Comparison of ENCODE assay signal across 1 cellular context in the genomic region with DNA sequence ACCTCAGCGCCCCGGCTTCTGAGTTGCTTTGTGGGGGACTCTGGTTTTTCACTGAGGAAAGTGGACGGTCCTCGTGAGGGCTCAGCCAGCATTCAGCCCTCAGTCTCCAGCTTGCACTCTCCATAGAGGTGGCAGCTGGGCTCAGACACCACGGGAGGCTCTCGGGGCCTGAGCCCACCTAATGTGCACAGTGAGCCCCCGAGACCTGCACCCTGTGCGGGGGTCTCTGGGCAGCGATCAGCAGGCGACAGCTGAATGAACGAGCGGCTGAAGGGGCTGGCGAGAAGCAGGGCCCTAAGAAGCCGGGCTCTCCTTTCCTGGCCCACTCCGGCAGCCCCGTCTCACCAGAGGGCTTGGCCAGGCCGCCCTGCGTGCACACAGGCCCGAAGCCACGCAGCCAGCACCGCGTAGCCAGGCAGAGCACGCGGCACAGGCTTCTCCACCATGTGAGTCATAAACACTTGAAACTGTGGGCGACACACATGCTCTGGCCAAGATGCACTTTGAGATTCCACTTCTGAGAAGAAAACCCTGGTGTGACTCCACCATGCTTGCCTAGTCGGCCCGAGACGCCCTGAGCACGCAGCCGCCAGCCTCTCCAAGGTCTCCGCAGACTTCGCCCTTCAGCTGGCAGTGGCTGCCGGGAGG.
TF ChIP-seq lines count a peak whose summit lies in the region.

No MANE protein-coding gene starts in this region.

TF ChIP-seq in IMR-90, 13 proteins besides CTCF, POLR2A, EP300 and RAD21:
- TF ChIP-seq RCOR1 (IDR thresholded peaks at IDR 0.05; ENCODE audit: insufficient replicate concordance, low read length): no peak
- TF ChIP-seq CHD1 (IDR thresholded peaks at IDR 0.05; ENCODE audit: low read depth, low read length): no peak
- no peak for TF ChIP-seq MAFK (IDR thresholded peaks at IDR 0.05; ENCODE audit: low read depth, low read length)
- no peak for TF ChIP-seq ELK1 (IDR thresholded peaks at IDR 0.05; ENCODE audit: borderline replicate concordance, low read depth, low read length)
- TF ChIP-seq NFE2L2 (IDR thresholded peaks at IDR 0.05; ENCODE audit: low read depth, low read length): no peak
- no peak for TF ChIP-seq RFX5 (IDR thresholded peaks at IDR 0.05; ENCODE audit: low read depth, low read length)
- no peak for TF ChIP-seq MXI1 (IDR thresholded peaks at IDR 0.05; ENCODE audit: borderline replicate concordance, low read depth, low read length)
- TF ChIP-seq USF2 (IDR thresholded peaks at IDR 0.05; ENCODE audit: low read depth, low read length): no peak
- TF ChIP-seq BHLHE40 (IDR thresholded peaks at IDR 0.05; ENCODE audit: low read depth, low read length): no peak
- no peak for TF ChIP-seq CEBPB (IDR thresholded peaks at IDR 0.05; ENCODE audit: low read depth, low read length)
- no peak for TF ChIP-seq SMC3 (IDR thresholded peaks at IDR 0.05; ENCODE audit: low read depth, low read length)
- no peak for TF ChIP-seq MAZ (IDR thresholded peaks at IDR 0.05; ENCODE audit: borderline replicate concordance, low read depth, low read length)
- no peak for TF ChIP-seq FOS (IDR thresholded peaks at IDR 0.05; ENCODE audit: low read depth, low read length)
